Comparison of ENCODE assay signal across 1 cellular context in genomic region chr2:42965910-42966309, GRCh38.
TF ChIP-seq lines count a peak whose summit lies in the region.

No MANE protein-coding gene starts in this region.

TF ChIP-seq in K562, 482 proteins besides CTCF, POLR2A, EP300 and RAD21 (continued from another document):
- TF ChIP-seq, protein P1, sequence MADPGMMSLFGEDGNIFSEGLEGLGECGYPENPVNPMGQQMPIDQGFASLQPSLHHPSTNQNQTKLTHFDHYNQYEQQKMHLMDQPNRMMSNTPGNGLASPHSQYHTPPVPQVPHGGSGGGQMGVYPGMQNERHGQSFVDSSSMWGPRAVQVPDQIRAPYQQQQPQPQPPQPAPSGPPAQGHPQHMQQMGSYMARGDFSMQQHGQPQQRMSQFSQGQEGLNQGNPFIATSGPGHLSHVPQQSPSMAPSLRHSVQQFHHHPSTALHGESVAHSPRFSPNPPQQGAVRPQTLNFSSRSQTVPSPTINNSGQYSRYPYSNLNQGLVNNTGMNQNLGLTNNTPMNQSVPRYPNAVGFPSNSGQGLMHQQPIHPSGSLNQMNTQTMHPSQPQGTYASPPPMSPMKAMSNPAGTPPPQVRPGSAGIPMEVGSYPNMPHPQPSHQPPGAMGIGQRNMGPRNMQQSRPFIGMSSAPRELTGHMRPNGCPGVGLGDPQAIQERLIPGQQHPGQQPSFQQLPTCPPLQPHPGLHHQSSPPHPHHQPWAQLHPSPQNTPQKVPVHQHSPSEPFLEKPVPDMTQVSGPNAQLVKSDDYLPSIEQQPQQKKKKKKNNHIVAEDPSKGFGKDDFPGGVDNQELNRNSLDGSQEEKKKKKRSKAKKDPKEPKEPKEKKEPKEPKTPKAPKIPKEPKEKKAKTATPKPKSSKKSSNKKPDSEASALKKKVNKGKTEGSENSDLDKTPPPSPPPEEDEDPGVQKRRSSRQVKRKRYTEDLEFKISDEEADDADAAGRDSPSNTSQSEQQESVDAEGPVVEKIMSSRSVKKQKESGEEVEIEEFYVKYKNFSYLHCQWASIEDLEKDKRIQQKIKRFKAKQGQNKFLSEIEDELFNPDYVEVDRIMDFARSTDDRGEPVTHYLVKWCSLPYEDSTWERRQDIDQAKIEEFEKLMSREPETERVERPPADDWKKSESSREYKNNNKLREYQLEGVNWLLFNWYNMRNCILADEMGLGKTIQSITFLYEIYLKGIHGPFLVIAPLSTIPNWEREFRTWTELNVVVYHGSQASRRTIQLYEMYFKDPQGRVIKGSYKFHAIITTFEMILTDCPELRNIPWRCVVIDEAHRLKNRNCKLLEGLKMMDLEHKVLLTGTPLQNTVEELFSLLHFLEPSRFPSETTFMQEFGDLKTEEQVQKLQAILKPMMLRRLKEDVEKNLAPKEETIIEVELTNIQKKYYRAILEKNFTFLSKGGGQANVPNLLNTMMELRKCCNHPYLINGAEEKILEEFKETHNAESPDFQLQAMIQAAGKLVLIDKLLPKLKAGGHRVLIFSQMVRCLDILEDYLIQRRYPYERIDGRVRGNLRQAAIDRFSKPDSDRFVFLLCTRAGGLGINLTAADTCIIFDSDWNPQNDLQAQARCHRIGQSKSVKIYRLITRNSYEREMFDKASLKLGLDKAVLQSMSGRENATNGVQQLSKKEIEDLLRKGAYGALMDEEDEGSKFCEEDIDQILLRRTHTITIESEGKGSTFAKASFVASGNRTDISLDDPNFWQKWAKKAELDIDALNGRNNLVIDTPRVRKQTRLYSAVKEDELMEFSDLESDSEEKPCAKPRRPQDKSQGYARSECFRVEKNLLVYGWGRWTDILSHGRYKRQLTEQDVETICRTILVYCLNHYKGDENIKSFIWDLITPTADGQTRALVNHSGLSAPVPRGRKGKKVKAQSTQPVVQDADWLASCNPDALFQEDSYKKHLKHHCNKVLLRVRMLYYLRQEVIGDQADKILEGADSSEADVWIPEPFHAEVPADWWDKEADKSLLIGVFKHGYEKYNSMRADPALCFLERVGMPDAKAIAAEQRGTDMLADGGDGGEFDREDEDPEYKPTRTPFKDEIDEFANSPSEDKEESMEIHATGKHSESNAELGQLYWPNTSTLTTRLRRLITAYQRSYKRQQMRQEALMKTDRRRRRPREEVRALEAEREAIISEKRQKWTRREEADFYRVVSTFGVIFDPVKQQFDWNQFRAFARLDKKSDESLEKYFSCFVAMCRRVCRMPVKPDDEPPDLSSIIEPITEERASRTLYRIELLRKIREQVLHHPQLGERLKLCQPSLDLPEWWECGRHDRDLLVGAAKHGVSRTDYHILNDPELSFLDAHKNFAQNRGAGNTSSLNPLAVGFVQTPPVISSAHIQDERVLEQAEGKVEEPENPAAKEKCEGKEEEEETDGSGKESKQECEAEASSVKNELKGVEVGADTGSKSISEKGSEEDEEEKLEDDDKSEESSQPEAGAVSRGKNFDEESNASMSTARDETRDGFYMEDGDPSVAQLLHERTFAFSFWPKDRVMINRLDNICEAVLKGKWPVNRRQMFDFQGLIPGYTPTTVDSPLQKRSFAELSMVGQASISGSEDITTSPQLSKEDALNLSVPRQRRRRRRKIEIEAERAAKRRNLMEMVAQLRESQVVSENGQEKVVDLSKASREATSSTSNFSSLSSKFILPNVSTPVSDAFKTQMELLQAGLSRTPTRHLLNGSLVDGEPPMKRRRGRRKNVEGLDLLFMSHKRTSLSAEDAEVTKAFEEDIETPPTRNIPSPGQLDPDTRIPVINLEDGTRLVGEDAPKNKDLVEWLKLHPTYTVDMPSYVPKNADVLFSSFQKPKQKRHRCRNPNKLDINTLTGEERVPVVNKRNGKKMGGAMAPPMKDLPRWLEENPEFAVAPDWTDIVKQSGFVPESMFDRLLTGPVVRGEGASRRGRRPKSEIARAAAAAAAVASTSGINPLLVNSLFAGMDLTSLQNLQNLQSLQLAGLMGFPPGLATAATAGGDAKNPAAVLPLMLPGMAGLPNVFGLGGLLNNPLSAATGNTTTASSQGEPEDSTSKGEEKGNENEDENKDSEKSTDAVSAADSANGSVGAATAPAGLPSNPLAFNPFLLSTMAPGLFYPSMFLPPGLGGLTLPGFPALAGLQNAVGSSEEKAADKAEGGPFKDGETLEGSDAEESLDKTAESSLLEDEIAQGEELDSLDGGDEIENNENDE (IDR thresholded peaks at IDR 0.05; ENCODE audit: low read depth, low read length): no peak
- TF ChIP-seq TOE1 (IDR thresholded peaks at IDR 0.05; ENCODE audit: borderline replicate concordance) (no peak), TOE1 (CRISPR knock-in tag; IDR thresholded peaks at IDR 0.05; ENCODE audit: borderline replicate concordance, low read depth) (no peak), ADNP (tag; IDR thresholded peaks at IDR 0.05) (peak; percentile 40; the same call in 1 of the 2 replicates), SMARCA5 (IDR thresholded peaks at IDR 0.05) (peak; percentile 39; the same call in 1 of the 2 replicates), IFI16 (CRISPR knock-in tag; IDR thresholded peaks at IDR 0.05) (no peak), ZNF778 (CRISPR knock-in tag; IDR thresholded peaks at IDR 0.05) (no peak), RBFOX2 (IDR thresholded peaks at IDR 0.05; ENCODE audit: low read depth, low read length) (no peak), DPF2 (IDR thresholded peaks at IDR 0.05) (no peak), HDAC2 (IDR thresholded peaks at IDR 0.05) (0 out of 2 replicates have a peak, but pooled peaks have one; percentile 44), KDM1A (IDR thresholded peaks at IDR 0.05) (peak; percentile 69 to 74)
- TF ChIP-seq, protein P2, sequence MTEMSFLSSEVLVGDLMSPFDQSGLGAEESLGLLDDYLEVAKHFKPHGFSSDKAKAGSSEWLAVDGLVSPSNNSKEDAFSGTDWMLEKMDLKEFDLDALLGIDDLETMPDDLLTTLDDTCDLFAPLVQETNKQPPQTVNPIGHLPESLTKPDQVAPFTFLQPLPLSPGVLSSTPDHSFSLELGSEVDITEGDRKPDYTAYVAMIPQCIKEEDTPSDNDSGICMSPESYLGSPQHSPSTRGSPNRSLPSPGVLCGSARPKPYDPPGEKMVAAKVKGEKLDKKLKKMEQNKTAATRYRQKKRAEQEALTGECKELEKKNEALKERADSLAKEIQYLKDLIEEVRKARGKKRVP (CRISPR knock-in tag; IDR thresholded peaks at IDR 0.05): no peak
